8 cellular contexts compared by ENCODE assay signal in genomic region chr11:26649884-26650283, GRCh38.
DNase-seq lines count a peak whose midpoint lies in the region; ATAC-seq and TF ChIP-seq lines count a peak whose summit lies in the region.

No MANE protein-coding gene starts in this region.

- ATAC-seq in GM18870 (IDR thresholded peaks at IDR 0.05; ENCODE audit: unreplicated experiment) = peak; percentile 84
- peak; percentile 79 for ATAC-seq in HG03060 (IDR thresholded peaks at IDR 0.05; ENCODE audit: low read depth, unreplicated experiment)
- peak; percentile 61 for ATAC-seq in gastroesophageal sphincter

- H3K27me3 ChIP-seq in gastroesophageal sphincter (no peaks in the 10 kb centered on the region), prostate gland (replicated peaks; ENCODE audit: insufficient read depth) (no peaks in the 10 kb centered on the region)

- CTCF ChIA-PET in Calu3 (lab: Charles Lee) = no interaction called here

- H3K27ac Mint-ChIP-seq in Calu3 (ENCODE audit: unreplicated experiment) = no peak overlapping the region

- no peaks in the 10 kb centered on the region for H3K9me3 Mint-ChIP-seq in Calu3 (ENCODE audit: low read depth, unreplicated experiment)

- no peaks in the 10 kb centered on the region for H3K36me3 Mint-ChIP-seq in Calu3 (ENCODE audit: insufficient read depth, unreplicated experiment)

- H3K4me1 ChIP-seq in gastroesophageal sphincter (no peaks in the 10 kb centered on the region), prostate gland (replicated peaks) (no peaks in the 10 kb centered on the region)

- H3K27ac ChIP-seq in gastroesophageal sphincter (no peak overlapping the region), prostate gland (no peak overlapping the region)

- peaks cover 11% of the 10 kb centered on the region for H3K27me3 Mint-ChIP-seq in Calu3 (ENCODE audit: unreplicated experiment)

- TF ChIP-seq POLR2A in gastroesophageal sphincter (IDR thresholded peaks at IDR 0.05) (no peak), prostate gland (IDR thresholded peaks at IDR 0.05) (no peak)

- H3K4me3 Mint-ChIP-seq in Calu3 (ENCODE audit: low read depth, unreplicated experiment) = no peak overlapping the region

- TF ChIP-seq CTCF in Calu3 (IDR thresholded peaks at IDR 0.05; ENCODE audit: unreplicated experiment) (peak; percentile 65), gastroesophageal sphincter (IDR thresholded peaks at IDR 0.05) (peak; percentile 65 to 72 (median 66)), prostate gland (IDR thresholded peaks at IDR 0.05) (peak in 3 of 4 experiments; percentile 59 to 74 (median 60))

- intact Hi-C loops in Calu3 (cut with micrococcal nuclease; ENCODE audit: unreplicated experiment) = loop anchor here (1.0 to 10.0 kb wide), 5 partner anchors 65 to 509 kb away; no protein-coding TSS in a partner anchor
- intact Hi-C loops in prostate gland (cut with DNase I) = no loop called here

- no peaks in the 10 kb centered on the region for H3K36me3 ChIP-seq in gastroesophageal sphincter
- H3K36me3 ChIP-seq in prostate gland = no peaks in the 10 kb centered on the region

- WGBS in gastroesophageal sphincter (ENCODE audit: low coverage in 1 of 2), 2 donors = 34 to 35% methylated on average over 5 to 8 of the region's 8 CpGs
- WGBS in prostate gland = 31% methylated on average over 8 of the region's 8 CpGs

- no TSS peak for BruUV-seq in Calu3 (replicated peaks; lab: Mats Ljungman, UMichigan)

- DNase-seq in Calu3 (peak; percentile 72), NCI-H1930 (lab: John Stamatoyannopoulos, UW) (peak; percentile 7 to 8), UCSD-AML1 (lab: John Stamatoyannopoulos, UW; ENCODE audit: unreplicated experiment) (peak; percentile 6), prostate gland (ENCODE audit: low spot score) (peak; percentile 67), activated gamma-delta T cell (lab: John Stamatoyannopoulos, UW) (no peak)

- no peak for TF ChIP-seq EP300 in gastroesophageal sphincter (IDR thresholded peaks at IDR 0.05)

- H3K9me3 ChIP-seq in gastroesophageal sphincter = no peaks in the 10 kb centered on the region
- no peaks in the 10 kb centered on the region for H3K9me3 ChIP-seq in prostate gland

- H3K4me1 Mint-ChIP-seq in Calu3 (ENCODE audit: low read depth, unreplicated experiment) = no peaks in the 10 kb centered on the region

- no peak overlapping the region for H3K4me3 ChIP-seq in gastroesophageal sphincter
- H3K4me3 ChIP-seq in prostate gland = no peak overlapping the region
